In genomic region chr6:16803294-16804006, GRCh38 we compare ENCODE assay signal across 10 cellular contexts. TPM values are rescaled to one million over a fixed set of nuclear protein-coding genes. Genes with fewer than 3 reads are reported as not detected.
DNase-seq lines count a peak whose midpoint lies in the region; ATAC-seq, FAIRE-seq and TF ChIP-seq lines count a peak whose summit lies in the region.
"Had no signal": no experiment of that assay in that cellular context is flagged by ENCODE, and none has a peak within 500 bp of the region (broad histone marks: within the 10 kb centered on the region; RNA-seq: fewer than 3 reads in every experiment).

No MANE protein-coding gene starts in this region.

- H3K4me1 ChIP-seq in kidney (ENCODE audit: control insufficient read depth in 1 of 2, insufficient read depth in 1 of 2, low read depth in 1 of 2, low read length in 2 of 2), result peaks cover 2 to 14% of the 10 kb centered on the region in 2 donors

- ATAC-seq in HG03469 (IDR thresholded peaks at IDR 0.05; ENCODE audit: unreplicated experiment), result no peak
- no peak for ATAC-seq in GM18867 (IDR thresholded peaks at IDR 0.05; ENCODE audit: unreplicated experiment)
- ATAC-seq in GM21526 (IDR thresholded peaks at IDR 0.05; ENCODE audit: low FRiP score, unreplicated experiment), result no peak

- peaks cover 3% of the 10 kb centered on the region for H3K4me1 Mint-ChIP-seq in endothelial cell (ENCODE audit: unreplicated experiment)

- H3K4me3 Mint-ChIP-seq in endothelial cell (ENCODE audit: unreplicated experiment), result no peak overlapping the region

- H3K27me3 Mint-ChIP-seq in endothelial cell (ENCODE audit: unreplicated experiment), result no peaks in the 10 kb centered on the region

- peak overlapping the region in 1 of 2 donors; percentile 16 for H3K27ac ChIP-seq in kidney (ENCODE audit: low read depth in 2 of 2, low read length in 2 of 2)

- H3K36me3 Mint-ChIP-seq in endothelial cell (ENCODE audit: low read depth, unreplicated experiment), result no peaks in the 10 kb centered on the region

- no peaks in the 10 kb centered on the region for H3K9me3 ChIP-seq in kidney (ENCODE audit: control insufficient read depth in 1 of 2, low read length in 2 of 2)

- intact Hi-C loops in kidney (cut with DNase I), result no loop called here

- TF ChIP-seq CTCF in endothelial cell (IDR thresholded peaks at IDR 0.05; ENCODE audit: unreplicated experiment) (no peak), kidney (IDR thresholded peaks at IDR 0.05; ENCODE audit: borderline replicate concordance, extremely low read depth, insufficient read depth) (peak; percentile 8)

- H3K9ac ChIP-seq in kidney (ENCODE audit: low read length in 2 of 2), result peak overlapping the region in 1 of 2 donors; percentile 57

- H3K4me3 ChIP-seq in kidney (ENCODE audit: low read length in 2 of 2) (peak overlapping the region in 1 of 2 donors; percentile 52), skeletal muscle cell (ENCODE audit: low read depth, low read length) (no peak overlapping the region)

- peak; percentile 37 for FAIRE-seq in kidney (lab: Jason Lieb, UNC)

- DNase-seq in NCI-H446 treated with DMSO at 0.1 percent for 48 hours (lab: John Stamatoyannopoulos, UW) (peak; percentile 97), endothelial cell (ENCODE audit: low spot score) (peak; percentile 18), kidney (peak; percentile 74), skeletal muscle cell (ENCODE audit: low read depth) (peak; percentile 39)
- DNase-seq in activated T-cell treated with anti-CD3 and anti-CD28 coated beads, Interleukin-2, amount 50 U/mL, for 1 hour, result no peak
- DNase-seq: DMS79, KBM-7 had no signal

- H3K36me3 ChIP-seq in kidney (ENCODE audit: control insufficient read depth in 1 of 2, insufficient read depth in 2 of 2, low read length in 2 of 2), result no peaks in the 10 kb centered on the region

- H3K9me3 Mint-ChIP-seq in endothelial cell (ENCODE audit: unreplicated experiment), result no peaks in the 10 kb centered on the region

- no peak overlapping the region for H3K27ac Mint-ChIP-seq in endothelial cell (ENCODE audit: unreplicated experiment)

RNA-seq across cellular contexts. Expression of gene ATXN1, which starts 42.2 kb away (rescaled TPM):
- 18.7 TPM for total RNA-seq in endothelial cell (ENCODE audit: unreplicated experiment)
- total RNA-seq in kidney, result 58.2 TPM
- polyA plus RNA-seq in kidney (ENCODE audit: insufficient read depth, low read depth, low replicate concordance), result 4.2 TPM
